Comparison of ENCODE assay signal across 1 cellular context in the genomic region with DNA sequence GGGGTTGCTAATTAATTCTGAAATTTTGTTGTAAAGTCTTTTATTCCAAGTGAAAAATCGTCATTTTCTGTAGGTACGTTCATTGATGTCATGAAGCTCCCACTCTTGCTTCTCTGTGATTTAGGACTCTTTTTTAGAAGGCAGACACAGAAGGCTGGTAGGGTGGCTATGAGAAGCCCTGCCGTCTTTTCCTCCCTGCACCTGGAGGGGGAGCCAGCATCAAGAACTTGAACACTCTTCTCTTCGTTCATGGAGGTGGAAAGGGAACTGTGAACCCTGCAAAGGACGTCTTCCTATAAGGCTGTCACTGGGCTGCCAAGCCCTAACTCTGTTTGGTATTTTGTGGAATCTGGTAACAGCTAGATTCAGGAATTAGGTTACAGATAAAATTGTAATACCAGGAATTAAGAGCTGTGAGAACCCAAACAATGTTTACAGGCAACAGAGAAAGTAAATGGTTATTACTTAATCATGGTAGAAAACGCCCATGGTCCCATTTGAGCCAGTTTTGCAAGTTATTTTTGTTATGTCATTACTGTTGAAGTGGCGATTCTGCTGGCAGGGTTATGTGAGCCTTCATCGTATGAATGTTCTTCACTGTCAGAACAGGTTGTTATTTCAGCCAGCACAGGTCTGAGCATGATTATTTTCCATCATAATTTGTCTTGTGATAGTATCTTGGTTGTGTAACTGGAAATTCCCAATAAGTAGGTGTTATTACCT.
TF ChIP-seq lines count a peak whose summit lies in the region.

No MANE protein-coding gene starts in this region.

TF ChIP-seq in endothelial cell of umbilical vein, 7 proteins besides CTCF, POLR2A, EP300 and RAD21 (continued from another document):
- TF ChIP-seq EZH2 (IDR thresholded peaks at IDR 0.05; ENCODE audit: borderline replicate concordance, low read depth, low read length, severe bottlenecking) (no peak), POLR2AphosphoS5 (IDR thresholded peaks at IDR 0.05; ENCODE audit: insufficient read depth, low read depth, low read length) (no peak), GATA2 (IDR thresholded peaks at IDR 0.05; ENCODE audit: insufficient read depth, insufficient read length, low read depth, low read length) (no peak), MYC (IDR thresholded peaks at IDR 0.05; ENCODE audit: low read depth, low read length) (no peak)
- TF ChIP-seq, protein P1, sequence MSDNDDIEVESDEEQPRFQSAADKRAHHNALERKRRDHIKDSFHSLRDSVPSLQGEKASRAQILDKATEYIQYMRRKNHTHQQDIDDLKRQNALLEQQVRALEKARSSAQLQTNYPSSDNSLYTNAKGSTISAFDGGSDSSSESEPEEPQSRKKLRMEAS (IDR thresholded peaks at IDR 0.05; ENCODE audit: insufficient read depth, insufficient read length) = no peak
